In the genomic region with DNA sequence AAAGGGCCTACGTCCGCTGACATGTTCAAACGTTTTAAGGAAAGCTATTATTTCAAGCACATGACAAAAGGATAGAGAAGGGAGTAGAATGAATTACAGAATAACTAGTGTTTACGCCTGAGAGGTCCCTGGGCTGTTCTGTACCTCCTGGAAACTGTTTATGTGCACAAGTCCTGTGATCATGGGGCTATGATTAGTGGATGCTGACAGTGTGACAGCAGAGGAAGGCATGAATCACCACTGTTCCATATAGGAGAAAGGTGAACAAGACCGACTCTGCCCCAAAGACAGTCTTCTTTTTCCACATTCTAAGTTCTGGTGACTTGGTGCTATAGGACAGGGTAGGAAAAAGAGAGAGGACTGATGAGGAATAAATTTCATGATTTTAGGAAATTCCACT, we compare ENCODE assay signal across 21 cellular contexts.
"Had no signal": no experiment of that assay in that cellular context is flagged by ENCODE, and none has a peak within 500 bp of the region (broad histone marks: within the 10 kb centered on the region; RNA-seq: fewer than 3 reads in every experiment).

No MANE protein-coding gene starts in this region.

- H3K9ac ChIP-seq: parathyroid adenoma had no signal

- H3K27ac Mint-ChIP-seq: activated naive CD8-positive, alpha-beta T cell; naive thymus-derived CD4-positive, alpha-beta T cell; stimulated activated naive B cell treated with anti-CD40 and anti-IgM and Interleukin-4, amounts not matched to agents 10 μg/mL and 1 μg/mL and 100 μg/mL, for 72 hours; T-helper 1 cell treated with Interleukin-12 subunit alpha and Interleukin-12 subunit beta and Interleukin-4 antibody, amounts not matched to agents 30 μg/mL and 1 μg/mL, for 36 hours had no signal

- H3K9me3 Mint-ChIP-seq: stimulated activated naive B cell treated with anti-CD40 and anti-IgM and Interleukin-4, amounts not matched to agents 10 μg/mL and 1 μg/mL and 100 μg/mL, for 72 hours had no signal

- DNase-seq: activated CD4-positive, alpha-beta T cell treated with anti-CD3 and anti-CD28 coated beads for 4 hours; activated CD8-positive, alpha-beta memory T cell treated with anti-CD3 and anti-CD28 coated beads, Interleukin-2, amount 50 U/mL, for 48 hours; activated gamma-delta T cell treated with Interleukin-2 at 50 U/mL for 16 hours; amniotic stem cell; central memory CD4-positive, alpha-beta T cell; cortex of kidney; effector CD4-positive, alpha-beta T cell; foreskin melanocyte; left cardiac atrium; mammary epithelial cell; mucosa of descending colon; naive thymus-derived CD4-positive, alpha-beta T cell; stimulated activated CD4-positive, alpha-beta T cell treated with anti-CD3 and anti-CD28 coated beads, Interleukin-2, amount 100 ng/mL, for 48 hours; stimulated activated naive B cell treated with anti-CD40 and anti-IgM and Interleukin-4, amounts not matched to agents 10 μg/mL and 1 μg/mL and 100 μg/mL, for 72 hours; tibial artery; uterus; WERI-Rb-1 had no signal

- H3K27ac ChIP-seq: neutrophil, parathyroid adenoma, tibial artery, uterus, WERI-Rb-1 had no signal

- H3K4me3 ChIP-seq: mucosa of descending colon, tibial artery, uterus had no signal

- H3K4me1 ChIP-seq: parathyroid adenoma, tibial artery, uterus had no signal

- H3K27me3 Mint-ChIP-seq: stimulated activated naive B cell treated with anti-CD40 and anti-IgM and Interleukin-4, amounts not matched to agents 10 μg/mL and 1 μg/mL and 100 μg/mL, for 72 hours had no signal

- H3K36me3 Mint-ChIP-seq: activated naive CD8-positive, alpha-beta T cell; stimulated activated naive B cell treated with anti-CD40 and anti-IgM and Interleukin-4, amounts not matched to agents 10 μg/mL and 1 μg/mL and 100 μg/mL, for 72 hours had no signal

- H3K9me3 ChIP-seq: mucosa of descending colon, neutrophil, tibial artery, uterus had no signal

- H3K4me3 Mint-ChIP-seq: activated naive CD8-positive, alpha-beta T cell; naive thymus-derived CD4-positive, alpha-beta T cell; stimulated activated naive B cell treated with anti-CD40 and anti-IgM and Interleukin-4, amounts not matched to agents 10 μg/mL and 1 μg/mL and 100 μg/mL, for 72 hours; T-helper 1 cell treated with Interleukin-12 subunit alpha and Interleukin-12 subunit beta and Interleukin-4 antibody, amounts not matched to agents 30 μg/mL and 1 μg/mL, for 36 hours had no signal

- H3K36me3 ChIP-seq: neutrophil, tibial artery, uterus, WERI-Rb-1 had no signal

- H3K27me3 ChIP-seq: neutrophil, uterus had no signal

- ATAC-seq: left cardiac atrium; mucosa of descending colon; naive thymus-derived CD4-positive, alpha-beta T cell had no signal
